ENCODE assay signal across 10 cellular contexts in genomic region chr14:77158175-77158908, GRCh38. TPM values are rescaled to one million over a fixed set of nuclear protein-coding genes. Genes with fewer than 3 reads are reported as not detected.
DNase-seq lines count a peak whose midpoint lies in the region; ATAC-seq and TF ChIP-seq lines count a peak whose summit lies in the region.
"Had no signal": no experiment of that assay in that cellular context is flagged by ENCODE, and none has a peak within 500 bp of the region (broad histone marks: within the 10 kb centered on the region; RNA-seq: fewer than 3 reads in every experiment).

No MANE protein-coding gene starts in this region.

- POLR2A ChIA-PET in CD4-positive, alpha-beta T cell (lab: Charles Lee), result no interaction called here

- no peak overlapping the region for H3K27ac ChIP-seq in CD4-positive, alpha-beta T cell (ENCODE audit: low read depth, low read length)
- H3K27ac ChIP-seq: suprapubic skin had no signal

- DNase-seq in HPDE6-E6E7 (ENCODE audit: extremely low spot score) (peak; percentile 57), SK-N-DZ (ENCODE audit: low spot score) (peak; percentile 83), left ventricle myocardium superior (peak; percentile 68), stromal cell of bone marrow (ENCODE audit: low read depth) (peak; percentile 50), NCI-H128 (lab: John Stamatoyannopoulos, UW; ENCODE audit: unreplicated experiment) (no peak)
- no peak for DNase-seq in stimulated activated CD4-positive, alpha-beta T cell treated with anti-CD3 and anti-CD28 coated beads, Interleukin-12 subunit alpha, Interleukin-12 subunit beta, amount 100 ng/mL, for 4 hours
- no peak for DNase-seq in CD4-positive, alpha-beta T cell
- DNase-seq in stimulated activated CD4-positive, alpha-beta T cell treated with anti-CD3 and anti-CD28 coated beads, Interleukin-4, amount 100 ng/mL, for 1 hour, result no peak

- no peaks in the 10 kb centered on the region for H3K4me1 Mint-ChIP-seq in CD4-positive, alpha-beta T cell (ENCODE audit: low read depth)

- peak; percentile 96 for ATAC-seq in left ventricle myocardium superior
- no peak for ATAC-seq in CD4-positive, alpha-beta T cell (ENCODE audit: poor library complexity)

- intact Hi-C loops in left ventricle myocardium superior (cut with micrococcal nuclease), result no loop called here
- intact Hi-C loops in CD4-positive, alpha-beta T cell (cut with DNase I, micrococcal nuclease), result loop anchor here in 1 of 2 experiments (10.0 kb wide), 1 partner anchor 1436 kb away; no protein-coding TSS in a partner anchor

- no peaks in the 10 kb centered on the region for H3K9me3 Mint-ChIP-seq in CD4-positive, alpha-beta T cell

- TF ChIP-seq CTCF in CD4-positive, alpha-beta T cell (IDR thresholded peaks at IDR 0.05), result no peak

- H3K9me3 ChIP-seq in CD4-positive, alpha-beta T cell (ENCODE audit: control insufficient read depth, low read length), result no peaks in the 10 kb centered on the region
- H3K9me3 ChIP-seq: suprapubic skin had no signal

- H3K36me3 Mint-ChIP-seq in CD4-positive, alpha-beta T cell (ENCODE audit: low read depth), result no peaks in the 10 kb centered on the region

- peaks cover 56% of the 10 kb centered on the region for H3K27me3 ChIP-seq in CD4-positive, alpha-beta T cell (ENCODE audit: control insufficient read depth, insufficient read depth, low read length)

- CTCF ChIA-PET in CD4-positive, alpha-beta T cell (lab: Charles Lee), result no interaction called here

- H3K27ac Mint-ChIP-seq in CD4-positive, alpha-beta T cell, result no peak overlapping the region

- H3K4me3 Mint-ChIP-seq in CD4-positive, alpha-beta T cell, result no peak overlapping the region

- peaks cover 69% of the 10 kb centered on the region for H3K27me3 Mint-ChIP-seq in CD4-positive, alpha-beta T cell

RNA-seq across cellular contexts. Expression of gene ZDHHC22, which starts 16.8 kb away (rescaled TPM):
- 1.6 and 3.5 TPM in 2 replicates for polyA plus RNA-seq in SK-N-DZ (2014; cell fraction: cytosol; rRNA removed)
- polyA plus RNA-seq in SK-N-DZ (2014; cell fraction: nucleus; rRNA removed), result 0.30 and 0.69 TPM in 2 replicates
- total RNA-seq in left ventricle myocardium superior, result not detected
- not detected for total RNA-seq in CD4-positive, alpha-beta T cell
- total RNA-seq: suprapubic skin had no signal
- polyA plus RNA-seq: esophagus had no signal

RNA-seq across cellular contexts. Expression of gene TMEM63C, which starts 23.3 kb away (rescaled TPM):
- 2.4 and 4.0 TPM in 2 replicates for polyA plus RNA-seq in SK-N-DZ (2014; cell fraction: cytosol; rRNA removed)
- 8.3 and 10.0 TPM in 2 replicates for polyA plus RNA-seq in SK-N-DZ (2014; cell fraction: nucleus; rRNA removed)
- 1.9 TPM for total RNA-seq in left ventricle myocardium superior
- under 1 TPM; 0.58 to 0.89 TPM for total RNA-seq in CD4-positive, alpha-beta T cell

Comparison
In these comparisons a context has a peak if more than half of its experiments do, and no peak if none do; other contexts are left out.
1. DNase-seq: peak in HPDE6-E6E7 (single experiment), SK-N-DZ (single experiment), left ventricle myocardium superior (single experiment) and stromal cell of bone marrow (single experiment); none in stimulated activated CD4-positive, alpha-beta T cell treated with anti-CD3 and anti-CD28 coated beads, Interleukin-12 subunit alpha, Interleukin-12 subunit beta, amount 100 ng/mL, for 4 hours (single experiment), CD4-positive, alpha-beta T cell (0 of 10), NCI-H128 (single experiment) and stimulated activated CD4-positive, alpha-beta T cell treated with anti-CD3 and anti-CD28 coated beads, Interleukin-4, amount 100 ng/mL, for 1 hour (single experiment).